Comparison of ENCODE assay signal across 1 cellular context in genomic region chr11:97973352-97973857, GRCh38.
TF ChIP-seq lines count a peak whose summit lies in the region.

No MANE protein-coding gene starts in this region.

TF ChIP-seq in H1, 55 proteins besides CTCF, POLR2A, EP300 and RAD21:
- TF ChIP-seq NANOG (IDR thresholded peaks at IDR 0.05; ENCODE audit: insufficient read depth, low read depth, low read length, poor library complexity, severe bottlenecking): no peak
TF ChIP-seq in H1: peak in this region for 0.
